8 cellular contexts compared by ENCODE assay signal in genomic region chr10:84352251-84352842, GRCh38. TPM values are rescaled to one million over a fixed set of nuclear protein-coding genes. Genes with fewer than 3 reads are reported as not detected.
DNase-seq lines count a peak whose midpoint lies in the region; ATAC-seq and TF ChIP-seq lines count a peak whose summit lies in the region.

No MANE protein-coding gene starts in this region.

- WGBS in endodermal cell (ENCODE audit: insufficient coverage in 1 of 2, insufficient read length in 1 of 2), 2 experiments, result 88 to 90% methylated on average over 3 to 6 of the region's 7 CpGs

- H3K4me1 Mint-ChIP-seq in endodermal cell, result peaks cover 36% of the 10 kb centered on the region
- H3K4me1 Mint-ChIP-seq in naive thymus-derived CD4-positive, alpha-beta T cell, result peaks cover 47 to 87% (median 80%) of the 10 kb centered on the region in 7 donors

- no peak overlapping the region for H3K4me3 ChIP-seq in endodermal cell (ENCODE audit: low read length)
- no peak overlapping the region for H3K4me3 ChIP-seq in naive thymus-derived CD4-positive, alpha-beta T cell (ENCODE audit: low read length)

- no peak overlapping the region for H3K9ac ChIP-seq in endodermal cell (ENCODE audit: extremely low read depth, low read length, poor library complexity, severe bottlenecking)

- H3K27me3 ChIP-seq in endodermal cell (ENCODE audit: control insufficient read depth, insufficient read depth, low read length, poor library complexity, severe bottlenecking), result no peaks in the 10 kb centered on the region
- no peaks in the 10 kb centered on the region for H3K27me3 ChIP-seq in naive thymus-derived CD4-positive, alpha-beta T cell (ENCODE audit: control insufficient read depth in 2 of 2, insufficient read depth in 2 of 2, low read length in 2 of 2)

- ATAC-seq in HG02642 (IDR thresholded peaks at IDR 0.05; ENCODE audit: poor library complexity, unreplicated experiment), result peak; percentile 99
- peak; percentile 94 for ATAC-seq in naive thymus-derived CD4-positive, alpha-beta T cell

- DNase-seq in NCI-H1092 (lab: John Stamatoyannopoulos, UW) (peak; percentile 0), endodermal cell (peak; percentile 90), substantia nigra (lab: John Stamatoyannopoulos, UW) (peak in 31 of 49 donors; percentile 7 to 66 (median 34))
- peak; percentile 47 to 53 for DNase-seq in activated CD8-positive, alpha-beta memory T cell treated with anti-CD3 and anti-CD28 coated beads for 1 hour (ENCODE audit: extremely low read depth in 1 of 2, low read depth in 1 of 2)
- peak; percentile 33 to 68 (median 55) for DNase-seq in naive thymus-derived CD4-positive, alpha-beta T cell

- POLR2A ChIA-PET in naive thymus-derived CD4-positive, alpha-beta T cell (lab: Charles Lee), result interaction anchor here (0.9 kb wide), 1 partner anchor 22 kb away, joined by 3 read pairs; no protein-coding TSS in a partner anchor

- CTCF ChIA-PET in naive thymus-derived CD4-positive, alpha-beta T cell (lab: Charles Lee), result interaction anchor here (0.6 to 1.8 kb wide), 14 partner anchors 10 to 789 kb away, joined by 3 to 10 read pairs (median 3); no protein-coding TSS in a partner anchor

- no peaks in the 10 kb centered on the region for H3K4me1 ChIP-seq in endodermal cell (ENCODE audit: control insufficient read depth, insufficient read depth, low read length)
- peaks cover 30 to 46% of the 10 kb centered on the region in 2 donors for H3K4me1 ChIP-seq in naive thymus-derived CD4-positive, alpha-beta T cell (ENCODE audit: control insufficient read depth in 2 of 2, insufficient read depth in 2 of 2, low read length in 2 of 2)

- no peak overlapping the region for H3K27ac Mint-ChIP-seq in endodermal cell
- no peak overlapping the region for H3K27ac Mint-ChIP-seq in naive thymus-derived CD4-positive, alpha-beta T cell

- H3K27me3 Mint-ChIP-seq in endodermal cell (ENCODE audit: insufficient read depth), result no peaks in the 10 kb centered on the region
- no peaks in the 10 kb centered on the region for H3K27me3 Mint-ChIP-seq in naive thymus-derived CD4-positive, alpha-beta T cell

- peak; percentile 92 for TF ChIP-seq CTCF in 22Rv1 (IDR thresholded peaks at IDR 0.05)
- peak; percentile 86 for TF ChIP-seq CTCF in GM12874 (IDR thresholded peaks at IDR 0.05; ENCODE audit: insufficient read depth, low read depth, low read length)
- TF ChIP-seq CTCF in endodermal cell (conservative IDR thresholded peaks at IDR 0.05), result peak; percentile 86

- H3K36me3 ChIP-seq in endodermal cell (ENCODE audit: control insufficient read depth, insufficient read depth, low read length), result no peaks in the 10 kb centered on the region
- no peaks in the 10 kb centered on the region for H3K36me3 ChIP-seq in naive thymus-derived CD4-positive, alpha-beta T cell (ENCODE audit: control insufficient read depth in 2 of 3, insufficient read depth in 3 of 3, low read length in 3 of 3)

- no peak overlapping the region for H3K4me3 Mint-ChIP-seq in endodermal cell
- H3K4me3 Mint-ChIP-seq in naive thymus-derived CD4-positive, alpha-beta T cell, result peak overlapping the region in 3 of 10 donors; percentile 18 to 56 (median 35)

- H3K9me3 ChIP-seq in endodermal cell (ENCODE audit: control insufficient read depth, low read length), result no peaks in the 10 kb centered on the region
- H3K9me3 ChIP-seq in naive thymus-derived CD4-positive, alpha-beta T cell (ENCODE audit: control insufficient read depth in 2 of 3, low read length in 3 of 3), result no peaks in the 10 kb centered on the region

- H3K27ac ChIP-seq in 22Rv1 (no peak overlapping the region), endodermal cell (ENCODE audit: low read depth, low read length) (no peak overlapping the region), substantia nigra (ENCODE audit: low read depth, low read length, poor library complexity, severe bottlenecking) (no peak overlapping the region)
- H3K27ac ChIP-seq in naive thymus-derived CD4-positive, alpha-beta T cell (ENCODE audit: low read depth, low read length), result no peak overlapping the region

- intact Hi-C loops in naive thymus-derived CD4-positive, alpha-beta T cell (cut with micrococcal nuclease), result loop anchor here (1.0 to 2.0 kb wide), 7 partner anchors 9 to 185 kb away; no protein-coding TSS in a partner anchor

- peaks cover 19% of the 10 kb centered on the region for H3K36me3 Mint-ChIP-seq in endodermal cell (ENCODE audit: low read depth)
- H3K36me3 Mint-ChIP-seq in naive thymus-derived CD4-positive, alpha-beta T cell, result peaks cover 0 to 10% (median 5%) of the 10 kb centered on the region in 5 donors

- H3K9me3 Mint-ChIP-seq in endodermal cell, result peaks cover 14% of the 10 kb centered on the region
- no peaks in the 10 kb centered on the region for H3K9me3 Mint-ChIP-seq in naive thymus-derived CD4-positive, alpha-beta T cell

RNA-seq across cellular contexts. Expression of gene CCSER2, which starts 24.0 kb away (rescaled TPM):
- 10 to 100 TPM; 29.8 to 38.8 TPM for total RNA-seq in endodermal cell
- 23.2 TPM for polyA plus RNA-seq in endodermal cell (2013, experiment 1 of 2)
- 25.8 TPM for polyA plus RNA-seq in endodermal cell (2013, experiment 2 of 2)
- 100 to 1,000 TPM in 3 of 5 experiments, 10 to 100 TPM in 2; 91.1 to 133 (median 114) TPM for total RNA-seq in naive thymus-derived CD4-positive, alpha-beta T cell
- polyA plus RNA-seq in naive thymus-derived CD4-positive, alpha-beta T cell, result 10 to 100 TPM; 59.1 to 85.3 TPM

Comparison
In these comparisons a context has a peak if more than half of its experiments do, and no peak if none do; other contexts are left out.
1. DNase-seq: peak in every context shown above with its lines; median percentile 90 in endodermal cell; 55 in naive thymus-derived CD4-positive, alpha-beta T cell; 50 in activated CD8-positive, alpha-beta memory T cell treated with anti-CD3 and anti-CD28 coated beads for 1 hour; 34 in substantia nigra; 0 in NCI-H1092.